ENCODE assay signal across 10 cellular contexts in the genomic region with DNA sequence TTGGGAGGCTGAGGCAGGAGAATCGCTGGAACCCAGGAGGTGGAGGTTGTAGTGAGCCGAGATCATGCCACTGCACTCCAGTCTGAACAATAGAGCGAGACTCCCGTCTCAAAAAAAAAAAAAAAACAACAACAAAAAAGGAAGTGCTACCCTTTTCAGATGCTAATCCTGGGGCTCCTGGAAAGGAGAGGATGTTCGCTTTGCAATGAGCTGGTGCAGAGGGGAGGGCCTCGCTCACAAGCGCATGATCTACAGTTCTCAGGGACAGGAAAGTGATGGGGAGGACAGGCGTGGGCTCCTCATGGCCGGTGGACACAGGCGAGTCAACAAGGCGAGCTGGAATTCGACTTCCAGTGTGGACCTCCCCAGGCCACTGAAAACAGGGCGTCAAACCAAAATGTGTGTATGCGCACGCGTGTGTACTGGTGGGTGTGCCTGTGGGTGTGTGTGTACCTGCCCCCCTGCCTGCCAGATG. TPM values are rescaled to one million over a fixed set of nuclear protein-coding genes. Genes with fewer than 3 reads are reported as not detected.
DNase-seq lines count a peak whose midpoint lies in the region; ATAC-seq and TF ChIP-seq lines count a peak whose summit lies in the region.
"Had no signal": no experiment of that assay in that cellular context is flagged by ENCODE, and none has a peak within 500 bp of the region (broad histone marks: within the 10 kb centered on the region; RNA-seq: fewer than 3 reads in every experiment).

No MANE protein-coding gene starts in this region.

- peaks cover 4 to 11% (median 5%) of the 10 kb centered on the region in 3 experiments for H3K36me3 Mint-ChIP-seq in H9 (ENCODE audit: insufficient read depth in 1 of 3, low read depth in 3 of 3)
- peaks cover 9% of the 10 kb centered on the region for H3K36me3 Mint-ChIP-seq in T-helper 17 cell (ENCODE audit: low read depth)
- peaks cover 65% of the 10 kb centered on the region for H3K36me3 Mint-ChIP-seq in dendritic cell treated with granulocyte-macrophage colony-stimulating factor and Interleukin-4, amounts not matched to agents 40 ng/mL and 50 ng/mL, for 4 days (ENCODE audit: low read depth)
- H3K36me3 Mint-ChIP-seq in Caco-2 (ENCODE audit: insufficient read depth, unreplicated experiment): peaks cover 20% of the 10 kb centered on the region

- no peak overlapping the region for H3K14ac ChIP-seq in H9 (ENCODE audit: insufficient read depth, low read length)

- no peak for TF ChIP-seq POLR2A in spleen (IDR thresholded peaks at IDR 0.05)

- no peak overlapping the region for H2BK5ac ChIP-seq in H9 (ENCODE audit: insufficient read length, low read length)

- H2BK20ac ChIP-seq in H9 (ENCODE audit: low read depth, low read length, poor library complexity, severe bottlenecking): no peak overlapping the region

- H3K9me3 ChIP-seq in H9 (ENCODE audit: control insufficient read depth, low read depth, low read length) (no peaks in the 10 kb centered on the region), T-helper 17 cell (ENCODE audit: control insufficient read depth, low read length, poor library complexity, severe bottlenecking) (no peaks in the 10 kb centered on the region), spleen (no peaks in the 10 kb centered on the region), Caco-2 (no peaks in the 10 kb centered on the region)

- H2BK15ac ChIP-seq in H9 (ENCODE audit: low read depth, low read length): no peak overlapping the region

- no peaks in the 10 kb centered on the region for H3K27me3 Mint-ChIP-seq in H9 (ENCODE audit: low read depth)
- H3K27me3 Mint-ChIP-seq in T-helper 17 cell: no peaks in the 10 kb centered on the region
- H3K27me3 Mint-ChIP-seq in dendritic cell treated with granulocyte-macrophage colony-stimulating factor and Interleukin-4, amounts not matched to agents 40 ng/mL and 50 ng/mL, for 4 days: no peaks in the 10 kb centered on the region
- H3K27me3 Mint-ChIP-seq in Caco-2 (ENCODE audit: insufficient read depth, unreplicated experiment): no peaks in the 10 kb centered on the region

- TF ChIP-seq CTCF in H9 (conservative IDR thresholded peaks at IDR 0.05) (no peak), spleen (IDR thresholded peaks at IDR 0.05 in 8 of 11, conservative IDR thresholded peaks at IDR 0.05 in 3 of 11) (no peak), Caco-2 (IDR thresholded peaks at IDR 0.05; ENCODE audit: insufficient read depth in 1 of 2, low read depth in 1 of 2, low read length in 1 of 2, severe bottlenecking in 1 of 2, unreplicated experiment in 1 of 2) (no peak)

- H3K23me2 ChIP-seq in H9 (ENCODE audit: insufficient read length, low read depth, low read length, poor library complexity, severe bottlenecking): no peaks in the 10 kb centered on the region

- no peak overlapping the region for H4K91ac ChIP-seq in H9 (ENCODE audit: insufficient read length, low read depth, low read length)

- no CpG with 5 or more reads among the region's 16 CpGs for WGBS in H9 (ENCODE audit: extremely low coverage, insufficient read length, low lambda C conversion rate)
- 55 to 74% (median 66%) methylated on average over 16 of the region's 16 CpGs for WGBS in spleen, 5 donors

- peak overlapping the region; percentile 60 to 74 for H3K4me3 Mint-ChIP-seq in H9
- peak overlapping the region; percentile 96 for H3K4me3 Mint-ChIP-seq in T-helper 17 cell
- peak overlapping the region; percentile 67 for H3K4me3 Mint-ChIP-seq in dendritic cell treated with granulocyte-macrophage colony-stimulating factor and Interleukin-4, amounts not matched to agents 40 ng/mL and 50 ng/mL, for 4 days
- H3K4me3 Mint-ChIP-seq in Caco-2 (ENCODE audit: unreplicated experiment): no peak overlapping the region

- no peaks in the 10 kb centered on the region for H3K27me3 ChIP-seq in H9 (ENCODE audit: insufficient read depth, low read length)
- no peaks in the 10 kb centered on the region for H3K27me3 ChIP-seq in spleen (replicated peaks in 1 of 7)
- no peaks in the 10 kb centered on the region for H3K27me3 ChIP-seq in Caco-2 (replicated peaks; ENCODE audit: control insufficient read depth, insufficient read depth, low read length)

- peaks cover 0 to 35% (median 0%) of the 10 kb centered on the region in 6 donors for H3K36me3 ChIP-seq in spleen
- H3K36me3 ChIP-seq in Caco-2 (ENCODE audit: control insufficient read depth, insufficient read depth, low read length): peaks cover 3% of the 10 kb centered on the region; the same call in 1 of the 2 replicates

- no peak overlapping the region for H3K9ac ChIP-seq in H9 (ENCODE audit: extremely low read depth, insufficient read length, low read length)

- no peak overlapping the region for H3K23ac ChIP-seq in H9 (ENCODE audit: insufficient read length, low read depth, low read length)

- peaks cover 47 to 52% of the 10 kb centered on the region in 2 experiments for H3K4me1 Mint-ChIP-seq in H9
- peaks cover 78% of the 10 kb centered on the region for H3K4me1 Mint-ChIP-seq in T-helper 17 cell
- H3K4me1 Mint-ChIP-seq in dendritic cell treated with granulocyte-macrophage colony-stimulating factor and Interleukin-4, amounts not matched to agents 40 ng/mL and 50 ng/mL, for 4 days (ENCODE audit: low read depth): peaks cover 82% of the 10 kb centered on the region
- H3K4me1 Mint-ChIP-seq in Caco-2 (ENCODE audit: low read depth, unreplicated experiment): peaks cover 3% of the 10 kb centered on the region

- CTCF ChIA-PET in Caco-2 (lab: Charles Lee): interaction anchor here (0.7 kb wide), 1 partner anchor 353 kb away, joined by 5 read pairs; no protein-coding TSS in a partner anchor

- intact Hi-C loops in dendritic cell treated with granulocyte-macrophage colony-stimulating factor and Interleukin-4, amounts not matched to agents 40 ng/mL and 50 ng/mL, for 4 days (cut with micrococcal nuclease): loop anchor here (5.0 kb wide), 2 partner anchors 163 to 208 kb away; a partner anchor contains a TSS
- intact Hi-C loops in spleen (cut with DNase I; ENCODE audit: low total_unique reads): loop anchor here (5.0 to 10.0 kb wide), 3 partner anchors 75 to 213 kb away; a partner anchor contains a TSS
- intact Hi-C loops in Caco-2 (cut with micrococcal nuclease; ENCODE audit: unreplicated experiment): loop anchor here (10.0 kb wide), 1 partner anchor 355 kb away; no protein-coding TSS in a partner anchor

- peak overlapping the region; percentile 67 for H3K4me2 ChIP-seq in H9 (ENCODE audit: insufficient read depth, insufficient read length, low read length)

- no peak overlapping the region for H4K8ac ChIP-seq in H9 (replicated peaks; ENCODE audit: insufficient read length, low read depth, low read length)

- no peak overlapping the region for H2BK12ac ChIP-seq in H9 (ENCODE audit: insufficient read length, low read depth, low read length)

- H3K79me2 ChIP-seq in H9 (ENCODE audit: insufficient read depth, low read length): no peaks in the 10 kb centered on the region

- H3K4ac ChIP-seq in H9 (ENCODE audit: low read depth, low read length): no peak overlapping the region

- peak overlapping the region; percentile 35 for H3K18ac ChIP-seq in H9 (ENCODE audit: insufficient read length, low read depth, low read length)

- BruUV-seq in Caco-2 (replicated peaks; lab: Mats Ljungman, UMichigan): no TSS peak

- H3K4me3 ChIP-seq in spleen (peak overlapping the region in 1 of 8 donors; percentile 72), Caco-2 (ENCODE audit: low read depth, low read length) (no peak overlapping the region)

- H3K4me1 ChIP-seq in H9 (ENCODE audit: insufficient read depth, low read length) (peaks cover 6% of the 10 kb centered on the region; the same call in 1 of the 2 replicates), spleen (peaks cover 69 to 100% (median 91%) of the 10 kb centered on the region in 6 donors), Caco-2 (peaks cover 15% of the 10 kb centered on the region)

- H3K9me3 Mint-ChIP-seq in H9 (no peaks in the 10 kb centered on the region), Caco-2 (ENCODE audit: unreplicated experiment) (no peaks in the 10 kb centered on the region)
- no peaks in the 10 kb centered on the region for H3K9me3 Mint-ChIP-seq in dendritic cell treated with granulocyte-macrophage colony-stimulating factor and Interleukin-4, amounts not matched to agents 40 ng/mL and 50 ng/mL, for 4 days

- H4K5ac ChIP-seq in H9 (ENCODE audit: insufficient read length, low read depth, low read length): no peak overlapping the region

- H3K27ac Mint-ChIP-seq in H9: peak overlapping the region; percentile 79 to 89 (median 87)
- peak overlapping the region; percentile 100 for H3K27ac Mint-ChIP-seq in T-helper 17 cell
- H3K27ac Mint-ChIP-seq in dendritic cell treated with granulocyte-macrophage colony-stimulating factor and Interleukin-4, amounts not matched to agents 40 ng/mL and 50 ng/mL, for 4 days: peak overlapping the region; percentile 86
- no peak overlapping the region for H3K27ac Mint-ChIP-seq in Caco-2 (ENCODE audit: unreplicated experiment)

- no peak overlapping the region for H3K27ac ChIP-seq in H9 (ENCODE audit: insufficient read length, low read depth, low read length)
- H3K27ac ChIP-seq in spleen: peak overlapping the region; percentile 86 to 96 (median 92)

- H3K56ac ChIP-seq in H9 (ENCODE audit: insufficient read length, low read depth, low read length): no peak overlapping the region

- H2AK5ac ChIP-seq in H9 (ENCODE audit: insufficient read length, low read length): no peak overlapping the region

- H3T11ph ChIP-seq in H9 (ENCODE audit: low read length): no peak overlapping the region

- ATAC-seq in T-helper 17 cell (no peak), HG03139 (IDR thresholded peaks at IDR 0.05; ENCODE audit: unreplicated experiment) (no peak)
- ATAC-seq: sciatic nerve had no signal

- no peak overlapping the region for H2AFZ ChIP-seq in H9 (ENCODE audit: low read length)

- peak; percentile 76 for DNase-seq in H9
- DNase-seq in T-helper 17 cell: no peak
- peak; percentile 81 for DNase-seq in spleen
- no peak for DNase-seq in Caco-2
- no peak for DNase-seq in ACHN
- no peak for DNase-seq in T-helper 9 cell
- DNase-seq: NCI-H526 treated with DMSO at 0.1 percent for 48 hours had no signal

- no peak overlapping the region for H2BK120ac ChIP-seq in H9 (ENCODE audit: low read depth, low read length, poor library complexity, severe bottlenecking)

- POLR2A ChIA-PET in Caco-2 (lab: Charles Lee): no interaction called here

- in situ Hi-C loops in ACHN (cut with HindIII; ENCODE audit: low pct_ligation_motif_present, low pct_unique_long_range_greater_than_20kb, low sequenced_read_pairs): no loop called here

- H3K79me1 ChIP-seq in H9 (ENCODE audit: insufficient read depth, low read depth, low read length, poor library complexity, severe bottlenecking): no peaks in the 10 kb centered on the region

- H4K20me1 ChIP-seq in H9 (ENCODE audit: control insufficient read depth, insufficient read depth, insufficient read length): no peaks in the 10 kb centered on the region

RNA-seq across cellular contexts. Expression of a gene that starts 54.2 kb away (rescaled TPM):
- total RNA-seq in H9 (2021) (17.3 and 20.9 TPM in 2 replicates), T-helper 17 cell (10 to 100 TPM; 80.7 to 90.0 TPM), spleen (10 to 100 TPM; 29.7 to 55.3 (median 39.4) TPM), Caco-2 (2022) (13.9 and 16.5 TPM in 2 replicates)
- polyA plus RNA-seq in spleen: 10 to 100 TPM; 38.1 to 83.7 (median 67.6) TPM

RNA-seq across cellular contexts. Expression of a gene that starts 54.4 kb away (rescaled TPM):
- total RNA-seq in H9 (2021) (37.5 and 43.6 TPM in 2 replicates), T-helper 17 cell (100 to 1,000 TPM in 1 of 2 donors, 10 to 100 TPM in 1; 96.2 to 111 TPM), spleen (100 to 1,000 TPM in 1 of 7 donors, 10 to 100 TPM in 6; 35.6 to 105 (median 47.3) TPM), Caco-2 (2022) (38.3 and 44.1 TPM in 2 replicates)
- polyA plus RNA-seq in spleen: 10 to 100 TPM; 51.5 to 68.9 (median 66.3) TPM

Comparison
In these comparisons a context has a peak if more than half of its experiments do, and no peak if none do; other contexts are left out.
1. DNase-seq: peak in H9 (single experiment) and spleen (single experiment); none in T-helper 17 cell (0 of 3), Caco-2 (0 of 2), ACHN (single experiment) and T-helper 9 cell (single experiment).